ENCODE assay signal across 14 cellular contexts in the genomic region with DNA sequence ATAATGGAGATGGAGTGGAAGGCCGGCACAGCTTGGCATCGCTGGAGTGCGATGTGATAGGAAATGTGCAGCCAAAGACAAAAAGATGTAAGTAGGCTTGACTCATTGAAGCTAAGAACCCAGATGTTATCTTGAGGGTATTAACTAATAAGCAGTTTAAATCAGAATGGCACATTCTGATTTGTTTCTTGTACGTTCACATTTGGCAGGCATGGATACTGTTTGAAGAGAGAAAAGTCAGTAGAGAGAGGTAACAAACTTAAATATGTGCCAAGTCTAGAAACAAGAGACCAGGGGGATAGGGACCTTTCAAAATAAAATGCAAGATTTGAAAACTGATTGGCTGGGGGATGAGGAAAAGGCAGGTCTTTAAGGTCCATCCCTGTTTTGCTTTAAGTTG. TPM values are rescaled to one million over a fixed set of nuclear protein-coding genes. Genes with fewer than 3 reads are reported as not detected.
"Had no signal": no experiment of that assay in that cellular context is flagged by ENCODE, and none has a peak within 500 bp of the region (broad histone marks: within the 10 kb centered on the region; RNA-seq: fewer than 3 reads in every experiment).

No MANE protein-coding gene starts in this region.

RNA-seq across cellular contexts. Expression of a gene that starts 51.0 kb away (rescaled TPM):
- total RNA-seq: stomach, subcutaneous adipose tissue, suprapubic skin, testis, thoracic aorta, thyroid gland, tibial nerve, transverse colon, upper lobe of right lung, ureter, urinary bladder, uterus, vagina had no signal
- polyA plus RNA-seq: stomach, thymus, urinary bladder had no signal
